27 cellular contexts compared by ENCODE assay signal in genomic region chr10:132900211-132900756, GRCh38. TPM values are rescaled to one million over a fixed set of nuclear protein-coding genes. Genes with fewer than 3 reads are reported as not detected.
"Had no signal": no experiment of that assay in that cellular context is flagged by ENCODE, and none has a peak within 500 bp of the region (broad histone marks: within the 10 kb centered on the region; RNA-seq: fewer than 3 reads in every experiment).

No MANE protein-coding gene starts in this region.

- H3K9me3 Mint-ChIP-seq: activated naive CD4-positive, alpha-beta T cell treated with anti-CD3 and anti-CD28 coated beads for 36 hours; immature natural killer cell; stimulated activated effector memory CD8-positive, alpha-beta T cell treated with anti-CD3 and anti-CD28 coated beads, Interleukin-12 subunit alpha, Interleukin-12 subunit beta, amount 100 ng/mL, for 72 hours; T-helper 2 cell treated with Interferon-gamma antibody and Interleukin-4, amounts not matched to agents 5 μg/mL and 100 μg/mL, for 36 hours had no signal

- H3K36me3 ChIP-seq: cardiac muscle cell, suprapubic skin, tibial nerve, WERI-Rb-1 had no signal

- H3K4me3 ChIP-seq: body of pancreas, cardiac muscle cell, hepatocyte, suprapubic skin, tibial nerve had no signal

- H3K27me3 ChIP-seq: body of pancreas, cardiac muscle cell, hepatocyte, tibial nerve had no signal

- H3K27ac ChIP-seq: body of pancreas, cardiac muscle cell, hepatocyte, suprapubic skin, tibial nerve, WERI-Rb-1 had no signal

- H3K36me3 Mint-ChIP-seq: immature natural killer cell; stimulated activated effector memory CD8-positive, alpha-beta T cell treated with anti-CD3 and anti-CD28 coated beads, Interleukin-12 subunit alpha, Interleukin-12 subunit beta, amount 100 ng/mL, for 72 hours had no signal

- H3K4me1 ChIP-seq: body of pancreas, tibial nerve had no signal

- DNase-seq: activated CD4-positive, alpha-beta T cell treated with anti-CD3 and anti-CD28 coated beads for 1 hour; activated CD4-positive, alpha-beta T cell treated with anti-CD3 and anti-CD28 coated beads, Interleukin-2, amount 50 U/mL, for 4 hours; activated CD8-positive, alpha-beta memory T cell treated with anti-CD3 and anti-CD28 coated beads for 24 hours; activated effector memory CD4-positive, alpha-beta T cell treated with Interleukin-2 at 50 U/mL for 16 hours; activated naive CD4-positive, alpha-beta T cell treated with anti-CD3 and anti-CD28 coated beads for 36 hours; activated naive CD8-positive, alpha-beta T cell treated with anti-CD3 and anti-CD28 coated beads, Interleukin-2, amount 50 U/mL, for 24 hours; activated T-cell treated with anti-CD3 and anti-CD28 coated beads, Interleukin-2, amount 50 U/mL, for 48 hours; dermis blood vessel endothelial cell; effector CD8-positive, alpha-beta T cell; erythroblast; foreskin fibroblast; immature natural killer cell; kidney glomerular epithelial cell; occipital lobe; SK-N-SH; stimulated activated CD4-positive, alpha-beta T cell treated with anti-CD3 and anti-CD28 coated beads, Interleukin-1b, Interleukin-23, amount 100 ng/mL, for 48 hours; stimulated activated naive CD8-positive, alpha-beta T cell treated with anti-CD3 and anti-CD28 coated beads, Interleukin-15, amount 100 ng/mL, for 72 hours had no signal

- ATAC-seq: activated naive CD8-positive, alpha-beta T cell treated with anti-CD3 and anti-CD28 coated beads, Interleukin-2, amount 50 U/mL, for 24 hours; body of pancreas; stimulated activated effector memory CD8-positive, alpha-beta T cell treated with anti-CD3 and anti-CD28 coated beads, Interleukin-12 subunit alpha, Interleukin-12 subunit beta, amount 100 ng/mL, for 72 hours had no signal

- H3K4me3 Mint-ChIP-seq: activated naive CD4-positive, alpha-beta T cell treated with anti-CD3 and anti-CD28 coated beads for 36 hours; activated naive CD8-positive, alpha-beta T cell treated with anti-CD3 and anti-CD28 coated beads, Interleukin-2, amount 50 U/mL, for 24 hours; immature natural killer cell; memory B cell; stimulated activated effector memory CD8-positive, alpha-beta T cell treated with anti-CD3 and anti-CD28 coated beads, Interleukin-12 subunit alpha, Interleukin-12 subunit beta, amount 100 ng/mL, for 72 hours; stimulated activated naive CD8-positive, alpha-beta T cell treated with anti-CD3 and anti-CD28 coated beads, Interleukin-15, amount 100 ng/mL, for 72 hours; T-helper 2 cell treated with Interferon-gamma antibody and Interleukin-4, amounts not matched to agents 5 μg/mL and 100 μg/mL, for 36 hours had no signal

- H3K9me3 ChIP-seq: SK-N-SH, suprapubic skin had no signal

- H3K27ac Mint-ChIP-seq: activated naive CD4-positive, alpha-beta T cell treated with anti-CD3 and anti-CD28 coated beads for 36 hours; activated naive CD8-positive, alpha-beta T cell treated with anti-CD3 and anti-CD28 coated beads, Interleukin-2, amount 50 U/mL, for 24 hours; immature natural killer cell; memory B cell; stimulated activated effector memory CD8-positive, alpha-beta T cell treated with anti-CD3 and anti-CD28 coated beads, Interleukin-12 subunit alpha, Interleukin-12 subunit beta, amount 100 ng/mL, for 72 hours; stimulated activated naive CD8-positive, alpha-beta T cell treated with anti-CD3 and anti-CD28 coated beads, Interleukin-15, amount 100 ng/mL, for 72 hours; T-helper 2 cell treated with Interferon-gamma antibody and Interleukin-4, amounts not matched to agents 5 μg/mL and 100 μg/mL, for 36 hours had no signal

RNA-seq across cellular contexts. Expression of gene CFAP46, which starts 42.1 kb away (rescaled TPM):
- total RNA-seq: activated naive CD4-positive, alpha-beta T cell treated with anti-CD3 and anti-CD28 coated beads for 36 hours; myocyte had no signal
- polyA plus RNA-seq: immature natural killer cell had no signal
